8 cellular contexts compared by ENCODE assay signal in genomic region chr17:78993241-78993956, GRCh38. TPM values are rescaled to one million over a fixed set of nuclear protein-coding genes. Genes with fewer than 3 reads are reported as not detected.
A peak's percentile ranks its signal among the peaks of the same experiment; 100 is the strongest.
DNase-seq lines count a peak whose midpoint lies in the region; ATAC-seq and TF ChIP-seq lines count a peak whose summit lies in the region.

No MANE protein-coding gene starts in this region.

- no peak overlapping the region for H3K9ac ChIP-seq in Karpas-422 (ENCODE audit: low read length)

- H3K9me3 ChIP-seq in Karpas-422 (ENCODE audit: low read length) = no peaks in the 10 kb centered on the region

- no peaks in the 10 kb centered on the region for H3K4me1 Mint-ChIP-seq in endothelial cell (ENCODE audit: unreplicated experiment)

- no peak overlapping the region for H3K4me2 ChIP-seq in Karpas-422 (ENCODE audit: low read depth, low read length, poor library complexity, severe bottlenecking)

- peak overlapping the region; percentile 66 for H3K4me3 Mint-ChIP-seq in endothelial cell (ENCODE audit: unreplicated experiment)

- ATAC-seq in HG03108 (IDR thresholded peaks at IDR 0.05; ENCODE audit: unreplicated experiment) (no peak), HG02840 (IDR thresholded peaks at IDR 0.05; ENCODE audit: low FRiP score, unreplicated experiment) (no peak)

- H3K36me3 Mint-ChIP-seq in endothelial cell (ENCODE audit: low read depth, unreplicated experiment) = peaks cover 21% of the 10 kb centered on the region

- peaks cover 25% of the 10 kb centered on the region for H4K20me1 ChIP-seq in Karpas-422 (ENCODE audit: insufficient read depth, low read depth, low read length)

- H3K4me3 ChIP-seq in Karpas-422 (ENCODE audit: low read length) = no peak overlapping the region

- H2AFZ ChIP-seq in Karpas-422 (ENCODE audit: low read length) = no peak overlapping the region

- no peak overlapping the region for H3K27ac Mint-ChIP-seq in endothelial cell (ENCODE audit: unreplicated experiment)

- peak; percentile 85 for TF ChIP-seq CTCF in endothelial cell (IDR thresholded peaks at IDR 0.05; ENCODE audit: unreplicated experiment)

- H3K9me3 Mint-ChIP-seq in endothelial cell (ENCODE audit: unreplicated experiment) = no peaks in the 10 kb centered on the region

- H3K27me3 Mint-ChIP-seq in endothelial cell (ENCODE audit: unreplicated experiment) = peaks cover 8% of the 10 kb centered on the region

- peak; percentile 90 for DNase-seq in D341Med (ENCODE audit: low spot score)
- peak; percentile 75 for DNase-seq in Karpas-422
- peak; percentile 70 for DNase-seq in activated CD4-positive, alpha-beta T cell treated with anti-CD3 and anti-CD28 coated beads, Interleukin-2, amount 50 U/mL, for 48 hours
- DNase-seq in endothelial cell (ENCODE audit: low spot score) = peak; percentile 76
- DNase-seq in myocyte (ENCODE audit: low read depth) = peak; percentile 47
- peak; percentile 77 for DNase-seq in superior temporal gyrus (ENCODE audit: extremely low spot score)

- no peaks in the 10 kb centered on the region for H3K27me3 ChIP-seq in Karpas-422 (ENCODE audit: low read length)

- no peaks in the 10 kb centered on the region for H3K4me1 ChIP-seq in Karpas-422 (ENCODE audit: low read length)

- peaks cover 6% of the 10 kb centered on the region for H3K79me2 ChIP-seq in Karpas-422 (ENCODE audit: low read length)

- H3K27ac ChIP-seq in Karpas-422 (ENCODE audit: low read length) = no peak overlapping the region

- H3K36me3 ChIP-seq in Karpas-422 (ENCODE audit: insufficient read depth, low read length) = peaks cover 23% of the 10 kb centered on the region

- no peaks in the 10 kb centered on the region for H3K9me2 ChIP-seq in Karpas-422 (replicated peaks; ENCODE audit: insufficient read depth, low read length)

RNA-seq across cellular contexts. Expression of gene LGALS3BP, which starts 13.7 kb away (rescaled TPM):
- total RNA-seq in Karpas-422 (2014; rRNA removed; shearing (Covaris generic); ENCODE audit: low replicate concordance) = 23.7 and 39.5 TPM in 2 replicates
- 12.6 TPM for total RNA-seq in endothelial cell (ENCODE audit: unreplicated experiment)
- 437 and 456 TPM in 2 replicates for total RNA-seq in myocyte
- 442 TPM for polyA plus RNA-seq in myocyte (2012)

RNA-seq across cellular contexts. Expression of gene CANT1, which starts 16.2 kb away (rescaled TPM):
- 22.7 and 27.6 TPM in 2 replicates for total RNA-seq in Karpas-422 (2014; rRNA removed; shearing (Covaris generic); ENCODE audit: low replicate concordance)
- total RNA-seq in endothelial cell (ENCODE audit: unreplicated experiment) (81.6 TPM), myocyte (42.7 and 51.3 TPM in 2 replicates)
- 35.1 TPM for polyA plus RNA-seq in myocyte (2012)

RNA-seq across cellular contexts. Expression of gene C1QTNF1, which starts 30.6 kb away (rescaled TPM):
- not detected in 2 replicates for total RNA-seq in Karpas-422 (2014; rRNA removed; shearing (Covaris generic); ENCODE audit: low replicate concordance)
- total RNA-seq in endothelial cell (ENCODE audit: unreplicated experiment) = 0.26 TPM
- total RNA-seq in myocyte = 1.5 and 1.9 TPM in 2 replicates
- 1.0 TPM for polyA plus RNA-seq in myocyte (2012)

Comparison
In these comparisons a context has a peak if more than half of its experiments do, and no peak if none do; other contexts are left out.
1. RNA of gene LGALS3BP, which starts 13.7 kb away (total RNA-seq): 437 to 456 TPM in myocyte; 23.7 to 39.5 TPM in Karpas-422 and 12.6 TPM in endothelial cell (single experiment); every median in the first group is over 10 times any median in the second.
2. Peak in every context shown above with its lines, with median percentiles within 50 percentile points of each other: DNase-seq.